In genomic region chr9:36932198-36932597, GRCh38 we compare ENCODE assay signal across 25 cellular contexts.
A peak's percentile ranks its signal among the peaks of the same experiment; 100 is the strongest.
DNase-seq lines count a peak whose midpoint lies in the region; ATAC-seq, FAIRE-seq and TF ChIP-seq lines count a peak whose summit lies in the region.
"Had no signal": no experiment of that assay in that cellular context is flagged by ENCODE, and none has a peak within 500 bp of the region (broad histone marks: within the 10 kb centered on the region; RNA-seq: fewer than 3 reads in every experiment).

No MANE protein-coding gene starts in this region.

- no peak for TF ChIP-seq POLR2A in GM12878 (IDR thresholded peaks at IDR 0.05; ENCODE audit: low read depth, low read length)

- peaks cover 48% of the 10 kb centered on the region for H3K36me3 Mint-ChIP-seq in memory B cell
- peaks cover 75 to 88% of the 10 kb centered on the region in 2 donors for H3K36me3 Mint-ChIP-seq in stimulated activated naive B cell treated with anti-CD40 and anti-IgM and Interleukin-4, amounts not matched to agents 10 μg/mL and 1 μg/mL and 100 μg/mL, for 72 hours
- H3K36me3 Mint-ChIP-seq: CD14-positive monocyte had no signal

- H3K4me3 Mint-ChIP-seq in memory B cell: no peak overlapping the region
- H3K4me3 Mint-ChIP-seq in stimulated activated naive B cell treated with anti-CD40 and anti-IgM and Interleukin-4, amounts not matched to agents 10 μg/mL and 1 μg/mL and 100 μg/mL, for 72 hours: no peak overlapping the region
- H3K4me3 Mint-ChIP-seq: CD14-positive monocyte; CD4-positive, alpha-beta T cell; CD8-positive, alpha-beta memory T cell; GM23338; H9; HFFc6 had no signal

- FAIRE-seq in GM12878 (lab: Jason Lieb, UNC): no peak
- FAIRE-seq: A204.1, D721Med, GM18507 had no signal

- H3K36me3 ChIP-seq in SK-N-SH (replicated peaks in 1 of 2; ENCODE audit: control insufficient read depth in 1 of 2, insufficient read depth in 2 of 2, low read length in 1 of 2) (no peaks in the 10 kb centered on the region), GM12878 (ENCODE audit: control insufficient read depth in 2 of 2, insufficient read depth in 2 of 2, low read length in 1 of 2) (peaks cover 29 to 50% of the 10 kb centered on the region in 2 experiments; a peak in 3 of 4 replicates), tibial artery (no peaks in the 10 kb centered on the region)

- no peaks in the 10 kb centered on the region for H3K27me3 Mint-ChIP-seq in memory B cell
- H3K27me3 Mint-ChIP-seq in stimulated activated naive B cell treated with anti-CD40 and anti-IgM and Interleukin-4, amounts not matched to agents 10 μg/mL and 1 μg/mL and 100 μg/mL, for 72 hours: no peaks in the 10 kb centered on the region

- H3K4me1 ChIP-seq in SK-N-SH (ENCODE audit: control insufficient read depth in 1 of 2, insufficient read depth in 2 of 2, low read depth in 1 of 2, low read length in 1 of 2) (peaks cover 0 to 4% of the 10 kb centered on the region in 2 experiments; a peak in 2 of 4 replicates), GM12878 (ENCODE audit: control insufficient read depth, insufficient read depth, low read length) (peaks cover 44% of the 10 kb centered on the region), tibial artery (no peaks in the 10 kb centered on the region)
- H3K4me1 ChIP-seq: BE2C had no signal

- SMC1A ChIA-PET in GM12878 (lab: Charles Lee; ENCODE audit: uncharacterized antibody, unreplicated experiment): no interaction called here

- peaks cover 3% of the 10 kb centered on the region for H3K9me3 Mint-ChIP-seq in memory B cell
- peaks cover 5 to 8% of the 10 kb centered on the region in 2 donors for H3K9me3 Mint-ChIP-seq in stimulated activated naive B cell treated with anti-CD40 and anti-IgM and Interleukin-4, amounts not matched to agents 10 μg/mL and 1 μg/mL and 100 μg/mL, for 72 hours
- H3K9me3 Mint-ChIP-seq: CD4-positive, alpha-beta T cell; HFFc6 had no signal

- TF ChIP-seq CTCF in SK-N-SH (IDR thresholded peaks at IDR 0.05) (no peak), GM12878 (IDR thresholded peaks at IDR 0.05 in 2 of 3, conservative IDR thresholded peaks at IDR 0.05 in 1 of 3; ENCODE audit: control insufficient read depth in 2 of 3, extremely low read depth in 1 of 3, insufficient read depth in 1 of 3, low read depth in 3 of 3, low read length in 3 of 3) (no peak), tibial artery (IDR thresholded peaks at IDR 0.05) (no peak)

- intact Hi-C loops in GM12878 (cut with micrococcal nuclease; ENCODE audit: unreplicated experiment): no loop called here
- intact Hi-C loops in tibial artery (cut with DNase I; ENCODE audit: low total_unique reads): no loop called here

- H2AFZ ChIP-seq in SK-N-SH (ENCODE audit: low read depth): no peak overlapping the region
- no peak overlapping the region for H2AFZ ChIP-seq in GM12878 (ENCODE audit: control insufficient read depth, low read depth, low read length)
- H2AFZ ChIP-seq: GM23338 had no signal

- TF ChIP-seq EP300 in SK-N-SH (IDR thresholded peaks at IDR 0.05; ENCODE audit: borderline replicate concordance in 1 of 2, low read depth in 1 of 2, low read length in 1 of 2) (no peak), GM12878 (IDR thresholded peaks at IDR 0.05; ENCODE audit: borderline replicate concordance in 1 of 2, control insufficient read depth in 1 of 2, low read depth in 2 of 2, low read length in 2 of 2) (no peak)

- H3F3A ChIP-seq in SK-N-SH (replicated peaks; ENCODE audit: insufficient read depth): peaks cover 4% of the 10 kb centered on the region

- POLR2A ChIA-PET in SK-N-SH (lab: Yijun Ruan, JAX): no interaction called here
- POLR2A ChIA-PET in GM12878 (lab: Charles Lee): no interaction called here

- no peaks in the 10 kb centered on the region for H3K9me2 ChIP-seq in SK-N-SH

- peak overlapping the region; percentile 78 for H3K27ac Mint-ChIP-seq in memory B cell
- H3K27ac Mint-ChIP-seq in stimulated activated naive B cell treated with anti-CD40 and anti-IgM and Interleukin-4, amounts not matched to agents 10 μg/mL and 1 μg/mL and 100 μg/mL, for 72 hours: peak overlapping the region; percentile 65
- H3K27ac Mint-ChIP-seq: CD14-positive monocyte; CD4-positive, alpha-beta T cell; CD8-positive, alpha-beta memory T cell; GM23338; H9; HFFc6 had no signal

- peaks cover 56% of the 10 kb centered on the region for H3K4me1 Mint-ChIP-seq in memory B cell
- peaks cover 69 to 94% of the 10 kb centered on the region in 2 donors for H3K4me1 Mint-ChIP-seq in stimulated activated naive B cell treated with anti-CD40 and anti-IgM and Interleukin-4, amounts not matched to agents 10 μg/mL and 1 μg/mL and 100 μg/mL, for 72 hours
- H3K4me1 Mint-ChIP-seq: CD14-positive monocyte; CD8-positive, alpha-beta memory T cell had no signal

- 27% methylated on average over 2 of the region's 2 CpGs for whole genome bisulfite sequencing in SK-N-SH (ENCODE audit: low lambda C conversion rate)
- WGBS in GM12878 (ENCODE audit: insufficient coverage, insufficient replicate concordance, low lambda C conversion rate, missing lambda C conversion rate): 50% methylated on average over 2 of the region's 2 CpGs

- no peak overlapping the region for H3K9ac ChIP-seq in SK-N-SH
- no peak overlapping the region for H3K9ac ChIP-seq in GM12878 (ENCODE audit: control insufficient read depth, insufficient read depth, low read length)
- H3K9ac ChIP-seq: BLaER1 treated with 17β-estradiol and CSF1 and Interleukin-3, amounts not matched to agents 10 nM and 100 nM had no signal

- H3K27me3 ChIP-seq in SK-N-SH (ENCODE audit: insufficient read depth) (no peaks in the 10 kb centered on the region; the same call in 1 of the 2 replicates), GM12878 (replicated peaks in 1 of 2; ENCODE audit: control insufficient read depth in 2 of 2, insufficient read depth in 2 of 2, low read length in 1 of 2) (no peaks in the 10 kb centered on the region), tibial artery (peaks cover 0 to 8% of the 10 kb centered on the region in 2 donors)
- H3K27me3 ChIP-seq: BE2C; BLaER1 treated with 17β-estradiol and CSF1 and Interleukin-3, amounts not matched to agents 10 nM and 100 nM had no signal

- no TSS peak for BruUV-seq in GM12878 (replicated peaks; lab: Mats Ljungman, UMichigan)

- H3K4me3 ChIP-seq in SK-N-SH (ENCODE audit: low read depth in 2 of 2, low read length in 1 of 2): no peak overlapping the region
- no peak overlapping the region for H3K4me3 ChIP-seq in GM12878
- no peak overlapping the region for H3K4me3 ChIP-seq in tibial artery
- H3K4me3 ChIP-seq: BLaER1 treated with 17β-estradiol and CSF1 and Interleukin-3, amounts not matched to agents 10 nM and 100 nM; GM23338 had no signal

- ATAC-seq in SK-N-SH treated with all-trans-retinoic acid at 6 μM for 48 hours (no peak), GM12878 (no peak), memory B cell (ENCODE audit: low read depth) (no peak)
- ATAC-seq in stimulated activated naive B cell treated with anti-CD40 and anti-IgM and Interleukin-4, amounts not matched to agents 10 μg/mL and 1 μg/mL and 100 μg/mL, for 72 hours (replicated peaks): no peak
- ATAC-seq: GM23338, HCT116 had no signal

- no peak overlapping the region for H3K27ac ChIP-seq in SK-N-SH (ENCODE audit: low read depth in 2 of 2, low read length in 1 of 2)
- no peak overlapping the region for H3K27ac ChIP-seq in GM12878 (ENCODE audit: control insufficient read depth, insufficient read depth)
- no peak overlapping the region for H3K27ac ChIP-seq in tibial artery
- H3K27ac ChIP-seq: 22Rv1; BLaER1 treated with 17β-estradiol and CSF1 and Interleukin-3, amounts not matched to agents 10 nM and 100 nM had no signal

- RAD21 ChIA-PET in GM12878 (lab: Charles Lee; ENCODE audit: unreplicated experiment): no interaction called here

- CTCF ChIA-PET in SK-N-SH (lab: Yijun Ruan, JAX) (interaction anchor here (1.2 kb wide), 1 partner anchor 58 kb away, joined by 3 read pairs; no protein-coding TSS in a partner anchor), GM12878 (lab: Yijun Ruan, JAX) (no interaction called here)

- H3K9me3 ChIP-seq in SK-N-SH (no peaks in the 10 kb centered on the region), GM12878 (replicated peaks; ENCODE audit: control insufficient read depth, insufficient read depth, low read length) (peaks cover 7% of the 10 kb centered on the region; the same call in 2 of the 3 replicates), tibial artery (peaks cover 3 to 6% (median 6%) of the 10 kb centered on the region in 3 donors)

- in situ Hi-C loops in GM12878 (cut with MboI): loop anchor here (25.0 kb wide), 1 partner anchor 1055 kb away; no protein-coding TSS in a partner anchor

- H3K79me2 ChIP-seq in SK-N-SH (ENCODE audit: insufficient read depth) (no peaks in the 10 kb centered on the region), GM12878 (ENCODE audit: control insufficient read depth, insufficient read depth, low read length) (peaks cover 27% of the 10 kb centered on the region)

- DNase-seq in SK-N-SH (no peak), GM12878 (ENCODE audit: low read depth, low spot score) (no peak), memory B cell (ENCODE audit: low spot score in 2 of 2) (no peak), kidney glomerular epithelial cell (lab: John Stamatoyannopoulos, UW) (no peak), tibial artery (no peak), NCI-H345 treated with DMSO at 0.1 percent for 48 hours (lab: John Stamatoyannopoulos, UW; ENCODE audit: unreplicated experiment) (no peak)
- no peak for DNase-seq in stimulated activated naive B cell treated with anti-CD40 and anti-IgM and Interleukin-4, amounts not matched to agents 10 μg/mL and 1 μg/mL and 100 μg/mL, for 72 hours
- DNase-seq: BE2C; CD4-positive, alpha-beta T cell; CD8-positive, alpha-beta memory T cell; DMS 273 treated with DMSO at 0.1 percent for 48 hours; DMS79; EL; GDM1; H9; HFFc6 had no signal

- H3K4me2 ChIP-seq in SK-N-SH (no peak overlapping the region), GM12878 (ENCODE audit: control insufficient read depth, insufficient read depth) (no peak overlapping the region)
- H3K4me2 ChIP-seq: BLaER1 treated with 17β-estradiol and CSF1 and Interleukin-3, amounts not matched to agents 10 nM and 100 nM; GM23338 had no signal

- TF ChIP-seq RAD21 in SK-N-SH (IDR thresholded peaks at IDR 0.05; ENCODE audit: low read length): no peak
- TF ChIP-seq RAD21 in GM12878 (IDR thresholded peaks at IDR 0.05; ENCODE audit: insufficient read depth, low read depth, low read length): no peak

- H4K20me1 ChIP-seq in SK-N-SH (ENCODE audit: insufficient read depth) (no peaks in the 10 kb centered on the region), GM12878 (ENCODE audit: control insufficient read depth, insufficient read depth) (no peaks in the 10 kb centered on the region; the same call in 1 of the 2 replicates)

TF ChIP-seq in SK-N-SH treated with all-trans-retinoic acid at 6 μM for 48 hours, 23 proteins besides CTCF, POLR2A, EP300 and RAD21 (continues in another document):
- TF ChIP-seq ZC3H10 (CRISPR knock-in tag; IDR thresholded peaks at IDR 0.05): no peak
- TF ChIP-seq ZNF8 (CRISPR knock-in tag; IDR thresholded peaks at IDR 0.05): peak; percentile 96
- TF ChIP-seq BACH2 (CRISPR knock-in tag; IDR thresholded peaks at IDR 0.05; ENCODE audit: borderline replicate concordance): no peak

TF ChIP-seq in SK-N-SH, 30 proteins besides CTCF, POLR2A, EP300 and RAD21 (continues in another document):
- no peak for TF ChIP-seq YY1 (IDR thresholded peaks at IDR 0.05; ENCODE audit: low read depth)
- TF ChIP-seq MEF2A (IDR thresholded peaks at IDR 0.05; ENCODE audit: borderline replicate concordance, low read depth): no peak
